ENCODE assay signal across 15 cellular contexts in genomic region chr16:56370836-56371235, GRCh38. TPM values are rescaled to one million over a fixed set of nuclear protein-coding genes. Genes with fewer than 3 reads are reported as not detected.
DNase-seq lines count a peak whose midpoint lies in the region; ATAC-seq, FAIRE-seq and TF ChIP-seq lines count a peak whose summit lies in the region.
"Had no signal": no experiment of that assay in that cellular context is flagged by ENCODE, and none has a peak within 500 bp of the region (broad histone marks: within the 10 kb centered on the region; RNA-seq: fewer than 3 reads in every experiment).

No MANE protein-coding gene starts in this region.

- no peak for ATAC-seq in omental fat pad (ENCODE audit: low FRiP score)
- ATAC-seq: natural killer cell; stimulated activated naive CD8-positive, alpha-beta T cell treated with anti-CD3 and anti-CD28 coated beads, Interleukin-15, Interleukin-2, amounts not matched to agents 100 U/mL and 50 U/mL, for 24 hours had no signal

- H3K36me3 ChIP-seq in kidney (ENCODE audit: control insufficient read depth in 1 of 2, insufficient read depth in 2 of 2, low read length in 2 of 2) (peaks cover 2 to 11% of the 10 kb centered on the region in 2 donors), skeletal muscle satellite cell (ENCODE audit: insufficient read depth, low read length) (peaks cover 31% of the 10 kb centered on the region)

- peak; percentile 69 for DNase-seq in H4 (ENCODE audit: low spot score)
- DNase-seq in cardiac fibroblast (ENCODE audit: low read depth in 2 of 2), result peak; percentile 33 to 51
- no peak for DNase-seq in kidney
- DNase-seq in activated CD4-positive, alpha-beta T cell treated with anti-CD3 and anti-CD28 coated beads, Interleukin-2, amount 50 U/mL, for 48 hours, result no peak
- no peak for DNase-seq in effector CD8-positive, alpha-beta T cell (lab: John Stamatoyannopoulos, UW)
- DNase-seq in omental fat pad (ENCODE audit: low spot score), result no peak
- DNase-seq in hippocampal formation (lab: John Stamatoyannopoulos, UW), result no peak
- DNase-seq: activated CD8-positive, alpha-beta memory T cell treated with anti-CD3 and anti-CD28 coated beads for 24 hours; natural killer cell; NCI-H1694; stimulated activated CD4-positive, alpha-beta T cell treated with anti-CD3 and anti-CD28 coated beads, Interleukin-1b, Interleukin-23, amount 100 ng/mL, for 48 hours; stimulated activated naive CD8-positive, alpha-beta T cell treated with anti-CD3 and anti-CD28 coated beads, Interleukin-15, Interleukin-2, amounts not matched to agents 100 U/mL and 50 U/mL, for 24 hours had no signal

- H3K9ac ChIP-seq in kidney (ENCODE audit: low read length in 2 of 2) (peak overlapping the region in 1 of 2 donors; percentile 38), skeletal muscle satellite cell (ENCODE audit: low read depth, low read length) (no peak overlapping the region)

- no peak overlapping the region for H3K4me3 ChIP-seq in cardiac fibroblast (replicated peaks in 1 of 2; ENCODE audit: low read depth in 2 of 2, low read length in 2 of 2)
- no peak overlapping the region for H3K4me3 ChIP-seq in kidney (ENCODE audit: low read length in 2 of 2)
- no peak overlapping the region for H3K4me3 ChIP-seq in skeletal muscle satellite cell (ENCODE audit: low read length)

- H3K9me3 ChIP-seq in kidney (ENCODE audit: control insufficient read depth in 1 of 2, low read length in 2 of 2), result no peaks in the 10 kb centered on the region
- H3K9me3 ChIP-seq in skeletal muscle satellite cell (replicated peaks; ENCODE audit: low read length), result no peaks in the 10 kb centered on the region

- FAIRE-seq in kidney (lab: Jason Lieb, UNC), result peak; percentile 42
- FAIRE-seq: GM19239, H54 had no signal

- TF ChIP-seq CTCF in cardiac fibroblast (IDR thresholded peaks at IDR 0.05; ENCODE audit: low read depth, low read length), result no peak
- no peak for TF ChIP-seq CTCF in kidney (IDR thresholded peaks at IDR 0.05; ENCODE audit: borderline replicate concordance, extremely low read depth, insufficient read depth)
- no peak for TF ChIP-seq CTCF in omental fat pad (IDR thresholded peaks at IDR 0.05)

- peak overlapping the region; percentile 80 to 87 for H3K27ac ChIP-seq in kidney (ENCODE audit: low read depth in 2 of 2, low read length in 2 of 2)

- no peaks in the 10 kb centered on the region for H3K27me3 ChIP-seq in skeletal muscle satellite cell (ENCODE audit: control insufficient read depth, insufficient read depth, low read length)

- peaks cover 44 to 64% of the 10 kb centered on the region in 2 donors for H3K4me1 ChIP-seq in kidney (ENCODE audit: control insufficient read depth in 1 of 2, insufficient read depth in 1 of 2, low read depth in 1 of 2, low read length in 2 of 2)
- peaks cover 12% of the 10 kb centered on the region for H3K4me1 ChIP-seq in skeletal muscle satellite cell (ENCODE audit: control insufficient read depth, insufficient read depth, low read length)

- H3K4me2 ChIP-seq in skeletal muscle satellite cell (ENCODE audit: low read length), result peak overlapping the region; percentile 37

- intact Hi-C loops in kidney (cut with DNase I), result no loop called here

RNA-seq across cellular contexts. Expression of gene AMFR, which starts 54.5 kb away (rescaled TPM):
- total RNA-seq in H4 (2014; rRNA removed; shearing (Covaris generic)), result 79.7 and 87.8 TPM in 2 replicates
- total RNA-seq in kidney (163 TPM), omental fat pad (100 to 1,000 TPM; 126 to 215 (median 162) TPM)
- 143 TPM for polyA plus RNA-seq in kidney (ENCODE audit: insufficient read depth, low read depth, low replicate concordance)
- total RNA-seq in skeletal muscle satellite cell (2012; rRNA removed), result 140 and 160 TPM in 2 replicates

Comparison
In these comparisons a context has a peak if more than half of its experiments do, and no peak if none do; other contexts are left out.
1. DNase-seq: peak in H4 (single experiment) and cardiac fibroblast (2 of 2); none in kidney (single experiment), activated CD4-positive, alpha-beta T cell treated with anti-CD3 and anti-CD28 coated beads, Interleukin-2, amount 50 U/mL, for 48 hours (0 of 2), effector CD8-positive, alpha-beta T cell (single experiment), omental fat pad (single experiment) and hippocampal formation (0 of 2).